In genomic region chr2:59930430-59930829, GRCh38 we compare ENCODE assay signal across 17 cellular contexts.
A peak's percentile ranks its signal among the peaks of the same experiment; 100 is the strongest.
DNase-seq lines count a peak whose midpoint lies in the region; ATAC-seq and TF ChIP-seq lines count a peak whose summit lies in the region.
"Had no signal": no experiment of that assay in that cellular context is flagged by ENCODE, and none has a peak within 500 bp of the region (broad histone marks: within the 10 kb centered on the region; RNA-seq: fewer than 3 reads in every experiment).

No MANE protein-coding gene starts in this region.

- no peaks in the 10 kb centered on the region for H3K27me3 Mint-ChIP-seq in naive B cell
- H3K27me3 Mint-ChIP-seq: CD4-positive, CD25-positive, alpha-beta regulatory T cell had no signal

- H3K4me1 ChIP-seq in OCI-LY3 (ENCODE audit: low read length), result peaks cover 28% of the 10 kb centered on the region

- peaks cover 0 to 14% (median 7%) of the 10 kb centered on the region in 7 donors for H3K9me3 Mint-ChIP-seq in naive B cell

- H3K27ac ChIP-seq in OCI-LY3 (ENCODE audit: low read length), result no peak overlapping the region
- H3K27ac ChIP-seq: BLaER1 treated with 17β-estradiol and CSF1 and Interleukin-3, amounts not matched to agents 10 nM and 100 nM; HL-60 had no signal

- H3K79me2 ChIP-seq in OCI-LY3 (ENCODE audit: low read length), result no peaks in the 10 kb centered on the region

- peak overlapping the region; percentile 30 for H3K4me2 ChIP-seq in OCI-LY3 (ENCODE audit: low read length)

- H3K4me3 Mint-ChIP-seq in naive B cell, result peak overlapping the region in 4 of 8 donors; percentile 0 to 61 (median 40)
- H3K4me3 Mint-ChIP-seq: CD4-positive, CD25-positive, alpha-beta regulatory T cell; HFFc6 had no signal

- peaks cover 10 to 19% (median 13%) of the 10 kb centered on the region in 3 donors for H3K4me1 Mint-ChIP-seq in naive B cell
- H3K4me1 Mint-ChIP-seq: CD4-positive, CD25-positive, alpha-beta regulatory T cell had no signal

- no peaks in the 10 kb centered on the region for H3K36me3 ChIP-seq in OCI-LY3 (replicated peaks; ENCODE audit: low read depth, low read length)
- H3K36me3 ChIP-seq: BLaER1 treated with 17β-estradiol and CSF1 and Interleukin-3, amounts not matched to agents 10 nM and 100 nM had no signal

- no peaks in the 10 kb centered on the region for H3K9me3 ChIP-seq in OCI-LY3 (ENCODE audit: insufficient read depth, low read length)

- H3K36me3 Mint-ChIP-seq in naive B cell, result peaks cover 6% of the 10 kb centered on the region in 2 donors
- H3K36me3 Mint-ChIP-seq: CD4-positive, CD25-positive, alpha-beta regulatory T cell had no signal

- H3K27me3 ChIP-seq in OCI-LY3 (ENCODE audit: low read depth, low read length), result no peaks in the 10 kb centered on the region
- H3K27me3 ChIP-seq: BLaER1 treated with 17β-estradiol and CSF1 and Interleukin-3, amounts not matched to agents 10 nM and 100 nM had no signal

- peak; percentile 37 to 54 for ATAC-seq in naive B cell (ENCODE audit: low read depth in 2 of 2)
- ATAC-seq in HG03460 (IDR thresholded peaks at IDR 0.05; ENCODE audit: unreplicated experiment), result no peak
- no peak for ATAC-seq in GM18909 (IDR thresholded peaks at IDR 0.05; ENCODE audit: poor library complexity, unreplicated experiment)
- ATAC-seq: GM12878 had no signal

- 0 out of 2 replicates have a peak overlapping the region, but pooled peaks have one; percentile 2 for H3K4me3 ChIP-seq in OCI-LY3 (ENCODE audit: low read length)
- H3K4me3 ChIP-seq: BLaER1 treated with 17β-estradiol and CSF1 and Interleukin-3, amounts not matched to agents 10 nM and 100 nM; GM12878 had no signal

- H4K20me1 ChIP-seq in OCI-LY3 (ENCODE audit: insufficient read depth, low read length), result no peaks in the 10 kb centered on the region
- H4K20me1 ChIP-seq: BLaER1 treated with 17β-estradiol and CSF1 and Interleukin-3, amounts not matched to agents 10 nM and 100 nM had no signal

- TF ChIP-seq CTCF in OCI-LY3 (IDR thresholded peaks at IDR 0.05; ENCODE audit: low read depth, low read length), result no peak

- DNase-seq in NCI-H748 (lab: John Stamatoyannopoulos, UW; ENCODE audit: unreplicated experiment) (peak; percentile 2), NCI-H748 treated with DMSO at 0.1 percent for 48 hours (lab: John Stamatoyannopoulos, UW) (no peak), naive B cell (no peak), NCI-H446 (lab: John Stamatoyannopoulos, UW) (no peak), hippocampal formation (lab: John Stamatoyannopoulos, UW) (no peak)
- DNase-seq: 8988T; AML-193; CD4-positive, CD25-positive, alpha-beta regulatory T cell; DMS53; HCEC 1CT; HFFc6 had no signal

- H3K27ac Mint-ChIP-seq in naive B cell, result peak overlapping the region in 2 of 6 donors; percentile 36 to 63
- H3K27ac Mint-ChIP-seq: HFFc6 had no signal

- peak overlapping the region; percentile 53 for H2AFZ ChIP-seq in OCI-LY3 (ENCODE audit: low read depth, low read length)

- 0 out of 2 replicates have a peak overlapping the region, but pooled peaks have one; percentile 13 for H3K9ac ChIP-seq in OCI-LY3 (ENCODE audit: low read length)
- H3K9ac ChIP-seq: BLaER1 treated with 17β-estradiol and CSF1 and Interleukin-3, amounts not matched to agents 10 nM and 100 nM had no signal

Comparison
In these comparisons a context has a peak if more than half of its experiments do, and no peak if none do; other contexts are left out.
1. ATAC-seq: peak in naive B cell (2 of 2); none in HG03460 (single experiment) and GM18909 (single experiment).